19 cellular contexts compared by ENCODE assay signal in genomic region chr10:90308223-90308622, GRCh38.
DNase-seq lines count a peak whose midpoint lies in the region; ATAC-seq, FAIRE-seq and TF ChIP-seq lines count a peak whose summit lies in the region.
"Had no signal": no experiment of that assay in that cellular context is flagged by ENCODE, and none has a peak within 500 bp of the region (broad histone marks: within the 10 kb centered on the region; RNA-seq: fewer than 3 reads in every experiment).

No MANE protein-coding gene starts in this region.

- no peak overlapping the region for H3K4me2 ChIP-seq in SK-N-SH
- H3K4me2 ChIP-seq: A549 had no signal

- DNase-seq in EL (peak; percentile 89), SK-N-SH (no peak), osteocyte (ENCODE audit: extremely low spot score, unreplicated experiment) (no peak), tibial artery (no peak), NCI-H524 (lab: John Stamatoyannopoulos, UW) (no peak)
- DNase-seq: DMS79, Kasumi-1, MG63, NCI-H1048, NCI-H1436 treated with DMSO at 0.1 percent for 48 hours, NCI-H2029, NCI-H774, RPMI8226, SHP77 treated with DMSO at 0.1 percent for 48 hours had no signal

- peak; percentile 98 for FAIRE-seq in endometrium (lab: Jason Lieb, UNC)
- FAIRE-seq: A549 had no signal

- H3K27me3 Mint-ChIP-seq in osteocyte (ENCODE audit: unreplicated experiment) = no peaks in the 10 kb centered on the region

- H3K79me2 ChIP-seq in SK-N-SH (ENCODE audit: insufficient read depth) = no peaks in the 10 kb centered on the region

- no peaks in the 10 kb centered on the region for H4K20me1 ChIP-seq in SK-N-SH (ENCODE audit: insufficient read depth)

- H3K9me3 ChIP-seq in SK-N-SH (no peaks in the 10 kb centered on the region), tibial artery (no peaks in the 10 kb centered on the region)
- H3K9me3 ChIP-seq: HAP-1 had no signal

- H3K9ac ChIP-seq in SK-N-SH = no peak overlapping the region

- peak overlapping the region; percentile 61 for H3K27ac Mint-ChIP-seq in osteocyte (ENCODE audit: unreplicated experiment)

- CTCF ChIA-PET in SK-N-SH (lab: Yijun Ruan, JAX) = no interaction called here

- POLR2A ChIA-PET in SK-N-SH (lab: Yijun Ruan, JAX) = no interaction called here

- peak in 1 of 2 experiments; percentile 67; a peak in 2 of 4 replicates for TF ChIP-seq EP300 in SK-N-SH (IDR thresholded peaks at IDR 0.05; ENCODE audit: borderline replicate concordance in 1 of 2, low read depth in 1 of 2, low read length in 1 of 2)

- no peaks in the 10 kb centered on the region for H3K9me2 ChIP-seq in SK-N-SH

- H3K4me3 ChIP-seq in SK-N-SH (ENCODE audit: low read depth in 2 of 2, low read length in 1 of 2) (no peak overlapping the region), tibial artery (no peak overlapping the region)
- H3K4me3 ChIP-seq: A549, HAP-1, MG63 had no signal

- H3F3A ChIP-seq in SK-N-SH (replicated peaks; ENCODE audit: insufficient read depth) = no peaks in the 10 kb centered on the region

- TF ChIP-seq CTCF in SK-N-SH (IDR thresholded peaks at IDR 0.05) (no peak), osteocyte (IDR thresholded peaks at IDR 0.05) (no peak), tibial artery (IDR thresholded peaks at IDR 0.05) (no peak)

- H3K4me1 ChIP-seq in SK-N-SH (ENCODE audit: control insufficient read depth in 1 of 2, insufficient read depth in 2 of 2, low read depth in 1 of 2, low read length in 1 of 2) (no peaks in the 10 kb centered on the region), tibial artery (peaks cover 0 to 19% (median 2%) of the 10 kb centered on the region in 4 donors)
- H3K4me1 ChIP-seq: A549 had no signal

- H3K27me3 ChIP-seq in SK-N-SH (ENCODE audit: insufficient read depth) (no peaks in the 10 kb centered on the region), tibial artery (no peaks in the 10 kb centered on the region)
- H3K27me3 ChIP-seq: MG63 had no signal

- no peaks in the 10 kb centered on the region for H3K36me3 Mint-ChIP-seq in osteocyte (ENCODE audit: unreplicated experiment)

- no peak overlapping the region for H3K4me3 Mint-ChIP-seq in osteocyte (ENCODE audit: unreplicated experiment)

- WGBS in SK-N-SH (ENCODE audit: low lambda C conversion rate) = 19% methylated on average over 7 of the region's 7 CpGs

- no peak for TF ChIP-seq RAD21 in SK-N-SH (IDR thresholded peaks at IDR 0.05; ENCODE audit: low read length)

- no peaks in the 10 kb centered on the region for H3K36me3 ChIP-seq in SK-N-SH (replicated peaks in 1 of 2; ENCODE audit: control insufficient read depth in 1 of 2, insufficient read depth in 2 of 2, low read length in 1 of 2)
- no peaks in the 10 kb centered on the region for H3K36me3 ChIP-seq in tibial artery
- H3K36me3 ChIP-seq: HAP-1, MG63 had no signal

- H2AFZ ChIP-seq in SK-N-SH (ENCODE audit: low read depth) = no peak overlapping the region

- H3K4me1 Mint-ChIP-seq in osteocyte (ENCODE audit: unreplicated experiment) = peaks cover 35% of the 10 kb centered on the region

- H3K27ac ChIP-seq in SK-N-SH (ENCODE audit: low read depth in 2 of 2, low read length in 1 of 2) (no peak overlapping the region), tibial artery (no peak overlapping the region)
- H3K27ac ChIP-seq: A549, C4-2B had no signal

- intact Hi-C loops in tibial artery (cut with DNase I; ENCODE audit: low total_unique reads) = no loop called here

- no peaks in the 10 kb centered on the region for H3K9me3 Mint-ChIP-seq in osteocyte (ENCODE audit: unreplicated experiment)

- ATAC-seq in GM19395 (IDR thresholded peaks at IDR 0.05; ENCODE audit: unreplicated experiment) = no peak
- ATAC-seq: A549 had no signal

TF ChIP-seq in SK-N-SH, 30 proteins besides CTCF, POLR2A, EP300 and RAD21:
- TF ChIP-seq JUND (IDR thresholded peaks at IDR 0.05) (peak; percentile 17; the same call in 1 of the 2 replicates), TCF12 (IDR thresholded peaks at IDR 0.05) (peak; percentile 90), PBX3 (IDR thresholded peaks at IDR 0.05) (peak; percentile 26), NRF1 (IDR thresholded peaks at IDR 0.05; ENCODE audit: low read depth, low read length) (no peak), NFIC (IDR thresholded peaks at IDR 0.05; ENCODE audit: borderline replicate concordance) (peak; percentile 64; the same call in 1 of the 2 replicates), IRF3 (IDR thresholded peaks at IDR 0.05; ENCODE audit: low read depth, low read length) (no peak), FOSL2 (IDR thresholded peaks at IDR 0.05; ENCODE audit: borderline replicate concordance, low read depth) (peak; percentile 24; the same call in 1 of the 2 replicates), SIN3A (IDR thresholded peaks at IDR 0.05; ENCODE audit: borderline replicate concordance, low read depth, low read length) (no peak)
